33 cellular contexts compared by ENCODE assay signal in genomic region chr3:2078821-2079220, GRCh38. TPM values are rescaled to one million over a fixed set of nuclear protein-coding genes. Genes with fewer than 3 reads are reported as not detected.
"Had no signal": no experiment of that assay in that cellular context is flagged by ENCODE, and none has a peak within 500 bp of the region (broad histone marks: within the 10 kb centered on the region; RNA-seq: fewer than 3 reads in every experiment).

No MANE protein-coding gene starts in this region.

- H3K27me3 ChIP-seq: adrenal gland, body of pancreas, brain microvascular endothelial cell, breast epithelium had no signal

- ATAC-seq: activated CD4-positive, alpha-beta T cell treated with anti-CD3 and anti-CD28 coated beads for 36 hours; activated CD8-positive, alpha-beta memory T cell treated with anti-CD3 and anti-CD28 coated beads, Interleukin-2, amount 10 ng/mL, durations not matched to agents 7 days and 5 days; activated CD8-positive, alpha-beta T cell treated with anti-CD3 and anti-CD28 coated beads, Interleukin-2, amount 10 ng/mL, durations not matched to agents 7 days and 5 days; activated naive CD4-positive, alpha-beta T cell treated with anti-CD3 and anti-CD28 coated beads, Interleukin-2, amount 50 U/mL, for 72 hours; activated T-cell treated with anti-CD3 and anti-CD28 coated beads, Interleukin-2, amount 50 U/mL, for 72 hours; activated T-helper 17 cell treated with anti-CD3 and anti-CD28 coated beads, Interleukin-2, amount 50 U/mL, for 72 hours; body of pancreas had no signal

- H3K4me1 ChIP-seq: adrenal gland, body of pancreas, breast epithelium had no signal

- H3K27ac ChIP-seq: adrenal gland, body of pancreas, brain microvascular endothelial cell, breast epithelium, VCaP had no signal

- H3K4me3 ChIP-seq: adrenal gland, body of pancreas, breast epithelium had no signal

- H3K36me3 ChIP-seq: adrenal gland, brain microvascular endothelial cell, breast epithelium had no signal

- H3K9me3 ChIP-seq: adrenal gland, body of pancreas, breast epithelium had no signal

- DNase-seq: activated B cell treated with CpG ODN at 0.5 μM for 24 hours; activated CD4-positive, alpha-beta memory T cell treated with anti-CD3 and anti-CD28 coated beads, Interleukin-2, amount 10 ng/mL, durations not matched to agents 7 days and 5 days; activated CD4-positive, alpha-beta T cell treated with anti-CD3 and anti-CD28 coated beads for 1 hour; activated CD4-positive, alpha-beta T cell treated with anti-CD3 and anti-CD28 coated beads for 36 hours; activated CD4-positive, alpha-beta T cell treated with anti-CD3 and anti-CD28 coated beads for 48 hours; activated CD4-positive, alpha-beta T cell treated with anti-CD3 and anti-CD28 coated beads, Interleukin-2, amount 10 ng/mL, durations not matched to agents 7 days and 5 days; activated CD4-positive, alpha-beta T cell treated with anti-CD3 and anti-CD28 coated beads, Interleukin-2, amount 50 U/mL, for 48 hours; activated CD8-positive, alpha-beta memory T cell treated with anti-CD3 and anti-CD28 coated beads for 24 hours; activated CD8-positive, alpha-beta memory T cell treated with anti-CD3 and anti-CD28 coated beads, Interleukin-2, amount 10 ng/mL, durations not matched to agents 7 days and 5 days; activated CD8-positive, alpha-beta memory T cell treated with anti-CD3 and anti-CD28 coated beads, Interleukin-2, amount 50 U/mL, for 48 hours; activated CD8-positive, alpha-beta T cell treated with anti-CD3 and anti-CD28 coated beads, Interleukin-2, amount 10 ng/mL, durations not matched to agents 7 days and 5 days; activated effector memory CD4-positive, alpha-beta T cell treated with anti-CD3 and anti-CD28 coated beads, Interleukin-2, amount 50 U/mL, for 16 hours; activated gamma-delta T cell treated with Interleukin-2 at 50 U/mL for 16 hours; activated naive CD4-positive, alpha-beta T cell; activated naive CD4-positive, alpha-beta T cell treated with anti-CD3 and anti-CD28 coated beads for 36 hours; activated naive CD4-positive, alpha-beta T cell treated with anti-CD3 and anti-CD28 coated beads, Interleukin-2, amount 50 U/mL, for 16 hours; activated naive CD8-positive, alpha-beta T cell treated with anti-CD3 and anti-CD28 coated beads for 36 hours; activated T-cell treated with anti-CD3 and anti-CD28 coated beads, Interleukin-2, amount 50 U/mL, for 24 hours; activated T-cell treated with anti-CD3 and anti-CD28 coated beads, Interleukin-2, amount 50 U/mL, for 72 hours; adrenal gland; amniotic stem cell; body of pancreas; brain microvascular endothelial cell; central memory CD4-positive, alpha-beta T cell; T-helper 1 cell; T-helper 2 cell; T-helper 9 cell had no signal

RNA-seq across cellular contexts. Expression of gene CNTN4, which starts 19.8 kb away (rescaled TPM):
- total RNA-seq: activated B cell treated with CpG ODN at 0.5 μM for 24 hours; activated CD4-positive, alpha-beta memory T cell treated with anti-CD3 and anti-CD28 coated beads, Interleukin-2, amount 10 ng/mL, durations not matched to agents 7 days and 5 days; activated CD4-positive, alpha-beta T cell treated with anti-CD3 and anti-CD28 coated beads for 36 hours; activated CD4-positive, alpha-beta T cell treated with anti-CD3 and anti-CD28 coated beads, Interleukin-2, amount 10 ng/mL, durations not matched to agents 7 days and 5 days; activated CD8-positive, alpha-beta memory T cell treated with anti-CD3 and anti-CD28 coated beads, Interleukin-2, amount 10 ng/mL, durations not matched to agents 7 days and 5 days; activated CD8-positive, alpha-beta T cell treated with anti-CD3 and anti-CD28 coated beads, Interleukin-2, amount 10 ng/mL, durations not matched to agents 7 days and 5 days; activated naive CD4-positive, alpha-beta T cell treated with anti-CD3 and anti-CD28 coated beads for 36 hours; activated naive CD4-positive, alpha-beta T cell treated with anti-CD3 and anti-CD28 coated beads, Interleukin-2, amount 50 U/mL, for 72 hours; activated naive CD8-positive, alpha-beta T cell treated with anti-CD3 and anti-CD28 coated beads for 36 hours; activated T-helper 1 cell treated with anti-CD3 and anti-CD28 coated beads, Interleukin-12 subunit alpha, Interleukin-12 subunit beta, Interleukin-2, Interleukin-4 antibody, amounts not matched to agents 30 ng/mL and 10 ng/mL and 1 ng/mL, durations not matched to agents 14 hours and 24 hours and 36 hours; activated T-helper 17 cell treated with anti-CD3 and anti-CD28 coated beads, Interleukin-2, amount 50 U/mL, for 72 hours; astrocyte had no signal
